In the genomic region with DNA sequence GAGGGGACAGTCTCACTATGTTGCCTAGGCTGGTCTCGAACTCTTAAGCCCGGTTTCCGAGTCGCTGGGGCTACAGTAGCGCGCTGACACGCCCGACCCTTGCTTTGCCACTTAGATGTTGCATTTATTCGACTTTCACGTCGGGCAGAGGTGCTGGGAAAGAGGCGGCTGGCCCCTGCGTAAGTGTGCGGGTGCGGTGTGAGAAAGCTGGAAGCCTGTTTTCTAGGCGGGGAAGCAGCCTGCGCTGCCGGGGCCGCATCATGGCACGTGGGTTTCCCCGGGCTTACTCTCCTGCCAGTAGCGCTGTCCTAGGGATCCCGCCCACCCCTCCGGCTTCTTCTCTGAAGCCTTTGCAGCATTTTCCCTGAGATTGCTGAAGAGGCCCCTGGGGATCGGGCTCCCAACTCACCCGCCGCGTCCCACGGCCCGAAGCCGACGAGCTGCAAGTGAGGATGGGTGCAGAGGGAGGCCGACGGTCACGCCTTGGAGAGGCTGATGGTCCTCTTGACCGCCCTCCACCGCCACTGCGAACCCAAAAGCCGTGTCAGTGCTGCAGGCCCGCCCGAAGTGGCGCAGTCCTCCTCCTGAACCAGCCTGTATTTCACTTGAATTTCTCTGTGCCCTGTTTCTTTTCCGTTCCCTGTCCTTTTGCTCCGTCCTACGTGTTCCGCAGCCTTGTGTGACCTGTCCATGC, we compare ENCODE assay signal across 8 cellular contexts. TPM values are rescaled to one million over a fixed set of nuclear protein-coding genes. Genes with fewer than 3 reads are reported as not detected.
DNase-seq lines count a peak whose midpoint lies in the region; ATAC-seq and TF ChIP-seq lines count a peak whose summit lies in the region.

No MANE protein-coding gene starts in this region.

- no peak overlapping the region; the same call in 1 of the 2 replicates for H3K9ac ChIP-seq in KMS-11

- H3K27me3 ChIP-seq in KMS-11 (ENCODE audit: insufficient read depth, low read depth) (no peaks in the 10 kb centered on the region), psoas muscle (ENCODE audit: insufficient read depth in 3 of 3, low read length in 2 of 3) (no peaks in the 10 kb centered on the region)

- no peak overlapping the region for H3K4me3 ChIP-seq in KMS-11 (IDR thresholded peaks at IDR 0.05; ENCODE audit: insufficient read depth, low read depth, low read length)
- peak overlapping the region; percentile 66 for H3K4me3 ChIP-seq in psoas muscle

- H3K4me1 ChIP-seq in KMS-11 (ENCODE audit: low read depth, poor library complexity, severe bottlenecking) (peaks cover 8% of the 10 kb centered on the region), psoas muscle (peaks cover 25% of the 10 kb centered on the region)

- H3K4me1 Mint-ChIP-seq in activated T-helper 17 cell treated with anti-CD3 and anti-CD28 coated beads, Interleukin-2, amount 50 U/mL, for 72 hours: peaks cover 45% of the 10 kb centered on the region

- ATAC-seq in GM19372 (IDR thresholded peaks at IDR 0.05; ENCODE audit: low read depth, unreplicated experiment) (peak; percentile 21), psoas muscle (peak; percentile 17 to 50 (median 25))
- peak; percentile 14 for ATAC-seq in activated T-helper 17 cell treated with anti-CD3 and anti-CD28 coated beads, Interleukin-2, amount 50 U/mL, for 72 hours (replicated peaks)

- H3K4me2 ChIP-seq in KMS-11: peak overlapping the region; percentile 60

- H3K27me3 Mint-ChIP-seq in activated T-helper 17 cell treated with anti-CD3 and anti-CD28 coated beads, Interleukin-2, amount 50 U/mL, for 72 hours: no peaks in the 10 kb centered on the region

- WGBS in psoas muscle, 3 donors: 3 to 7% (median 4%) methylated on average over 45 to 46 of the region's 46 CpGs

- H3K79me2 ChIP-seq in KMS-11 (ENCODE audit: insufficient read depth, low read depth): no peaks in the 10 kb centered on the region

- H3K9me3 Mint-ChIP-seq in activated T-helper 17 cell treated with anti-CD3 and anti-CD28 coated beads, Interleukin-2, amount 50 U/mL, for 72 hours: no peaks in the 10 kb centered on the region

- peak overlapping the region; percentile 47; the same call in 1 of the 2 replicates for H3K27ac ChIP-seq in KMS-11
- H3K27ac ChIP-seq in psoas muscle: peak overlapping the region; percentile 75

- no peaks in the 10 kb centered on the region for H3K36me3 ChIP-seq in KMS-11 (ENCODE audit: insufficient read depth)
- H3K36me3 ChIP-seq in psoas muscle (ENCODE audit: insufficient read depth in 1 of 2, low read depth in 1 of 2): no peaks in the 10 kb centered on the region

- peak overlapping the region; percentile 97 for H3K27ac Mint-ChIP-seq in activated T-helper 17 cell treated with anti-CD3 and anti-CD28 coated beads, Interleukin-2, amount 50 U/mL, for 72 hours

- H4K20me1 ChIP-seq in KMS-11 (ENCODE audit: insufficient read depth): no peaks in the 10 kb centered on the region

- H2AFZ ChIP-seq in KMS-11 (ENCODE audit: low read depth): peak overlapping the region; percentile 86

- H3K4me3 Mint-ChIP-seq in activated T-helper 17 cell treated with anti-CD3 and anti-CD28 coated beads, Interleukin-2, amount 50 U/mL, for 72 hours: peak overlapping the region; percentile 87

- DNase-seq in head of caudate nucleus: peak in 41 of 42 donors; percentile 26 to 76 (median 56)
- DNase-seq in psoas muscle: peak; percentile 58 to 75
- DNase-seq in NCI-H1105 (lab: John Stamatoyannopoulos, UW): no peak
- no peak for DNase-seq in SHP77 treated with DMSO at 0.1 percent for 48 hours (lab: John Stamatoyannopoulos, UW)
- no peak for DNase-seq in HPDE6-E6E7 (ENCODE audit: extremely low spot score)

- peaks cover 30% of the 10 kb centered on the region for H3K36me3 Mint-ChIP-seq in activated T-helper 17 cell treated with anti-CD3 and anti-CD28 coated beads, Interleukin-2, amount 50 U/mL, for 72 hours (ENCODE audit: low read depth)

- intact Hi-C loops in head of caudate nucleus (cut with DNase I): no loop called here
- intact Hi-C loops in psoas muscle (cut with DNase I): no loop called here

- no peaks in the 10 kb centered on the region for H3K9me3 ChIP-seq in psoas muscle

- TF ChIP-seq CTCF in KMS-11 (conservative IDR thresholded peaks at IDR 0.05; ENCODE audit: low read depth, low read length): no peak
- TF ChIP-seq CTCF in psoas muscle (IDR thresholded peaks at IDR 0.05): no peak

RNA-seq across cellular contexts. Expression of a gene that starts 5.8 kb away (rescaled TPM):
- total RNA-seq in activated T-helper 17 cell treated with anti-CD3 and anti-CD28 coated beads, Interleukin-2, amount 50 U/mL, for 72 hours: 10 to 100 TPM; 27.1 to 30.8 TPM
- 10 to 100 TPM; 26.6 to 33.6 (median 31.5) TPM for total RNA-seq in psoas muscle
- polyA plus RNA-seq in psoas muscle: 10 to 100 TPM; 12.5 to 44.0 (median 17.4) TPM

RNA-seq across cellular contexts. Expression of a gene that starts 12.3 kb away (rescaled TPM):
- total RNA-seq in activated T-helper 17 cell treated with anti-CD3 and anti-CD28 coated beads, Interleukin-2, amount 50 U/mL, for 72 hours: 1 to 10 TPM; 2.7 to 5.9 TPM
- 10 to 100 TPM; 18.5 to 42.6 (median 32.4) TPM for total RNA-seq in psoas muscle
- 10 to 100 TPM; 10.4 to 37.7 (median 21.2) TPM for polyA plus RNA-seq in psoas muscle

RNA-seq across cellular contexts. Expression of a gene that starts 26.4 kb away (rescaled TPM):
- 1,000 to 10,000 TPM; 2,150 to 2,706 TPM for total RNA-seq in activated T-helper 17 cell treated with anti-CD3 and anti-CD28 coated beads, Interleukin-2, amount 50 U/mL, for 72 hours
- 1,000 to 10,000 TPM in 1 of 4 donors, 100 to 1,000 TPM in 3; 832 to 1,110 (median 978) TPM for total RNA-seq in psoas muscle
- 1,000 to 10,000 TPM; 1,678 to 3,660 (median 1,849) TPM for polyA plus RNA-seq in psoas muscle

RNA-seq across cellular contexts. Expression of a gene that starts 43.7 kb away (rescaled TPM):
- total RNA-seq in activated T-helper 17 cell treated with anti-CD3 and anti-CD28 coated beads, Interleukin-2, amount 50 U/mL, for 72 hours: 10 to 100 TPM; 14.3 to 19.4 TPM
- total RNA-seq in psoas muscle: 1 to 10 TPM; 3.0 to 5.8 (median 5.3) TPM
- polyA plus RNA-seq in psoas muscle: 10 to 100 TPM in 1 of 3 donors, 1 to 10 TPM in 2; 1.5 to 17.6 (median 4.8) TPM

Comparison
In these comparisons a context has a peak if more than half of its experiments do, and no peak if none do; other contexts are left out.
1. DNase-seq: peak in head of caudate nucleus (41 of 42) and psoas muscle (2 of 2); none in NCI-H1105 (single experiment), SHP77 treated with DMSO at 0.1 percent for 48 hours (single experiment) and HPDE6-E6E7 (single experiment).
2. Peak in every context shown above with its lines, with median percentiles within 50 percentile points of each other: ATAC-seq.